Comparison of ENCODE assay signal across 8 cellular contexts in the genomic region with DNA sequence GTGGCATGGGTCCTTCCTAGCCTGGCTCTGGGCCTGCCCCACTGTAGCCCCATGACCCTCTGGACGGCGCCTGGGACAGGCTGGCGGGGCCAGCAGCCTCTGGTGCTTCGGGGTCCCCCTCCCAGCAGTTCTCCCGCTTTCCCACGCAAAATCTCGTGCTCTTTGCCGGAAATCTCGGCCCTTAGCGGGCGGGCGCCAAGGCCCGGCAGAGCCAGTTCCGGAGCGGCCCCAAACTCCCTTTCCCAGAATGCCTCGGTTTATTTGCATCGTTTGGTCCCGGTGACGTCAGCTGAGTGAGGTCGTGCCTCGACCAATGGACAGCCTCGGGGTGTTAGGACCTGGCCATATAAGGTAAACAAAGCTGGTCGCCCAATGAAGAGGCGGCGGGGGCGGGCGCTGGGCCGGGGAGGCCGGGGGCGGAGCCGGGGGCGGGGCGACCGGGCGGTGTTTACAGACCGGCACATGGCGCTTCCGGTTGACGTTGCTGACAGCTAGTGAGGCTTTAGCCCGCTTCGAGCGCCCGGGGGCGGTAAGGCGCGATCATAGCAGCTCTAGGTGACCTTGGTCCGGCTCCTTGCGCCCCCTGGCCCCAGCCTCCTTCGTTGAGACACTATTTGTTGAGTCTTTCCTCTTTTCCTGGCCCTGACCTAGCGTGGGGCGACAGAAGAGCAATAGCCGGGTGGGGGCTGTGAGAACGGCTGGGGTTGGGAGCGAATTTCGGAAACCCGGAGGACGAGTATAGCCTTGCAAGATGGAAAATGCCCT. TPM values are rescaled to one million over a fixed set of nuclear protein-coding genes. Genes with fewer than 3 reads are reported as not detected.
A peak's percentile ranks its signal among the peaks of the same experiment; 100 is the strongest.
DNase-seq lines count a peak whose midpoint lies in the region; ATAC-seq and TF ChIP-seq lines count a peak whose summit lies in the region.

No MANE protein-coding gene starts in this region.

- peaks cover 38% of the 10 kb centered on the region for H3K79me2 ChIP-seq in OCI-LY3 (ENCODE audit: low read length)

- H4K20me1 ChIP-seq in OCI-LY3 (ENCODE audit: insufficient read depth, low read length), result peaks cover 16% of the 10 kb centered on the region; the same call in 1 of the 2 replicates

- intact Hi-C loops in mucosa of descending colon (cut with DNase I, micrococcal nuclease), result no loop called here

- H3K4me3 ChIP-seq in OCI-LY3 (ENCODE audit: low read length) (peak overlapping the region; percentile 89), mucosa of descending colon (peak overlapping the region; percentile 20)

- H3K4me2 ChIP-seq in OCI-LY3 (ENCODE audit: low read length), result peak overlapping the region; percentile 92

- H3K9ac ChIP-seq in OCI-LY3 (ENCODE audit: low read length), result peak overlapping the region; percentile 89

- H3K27ac ChIP-seq in OCI-LY3 (ENCODE audit: low read length) (peak overlapping the region; percentile 84), epithelial cell of prostate (peak overlapping the region; percentile 85)

- no peaks in the 10 kb centered on the region for H3K27me3 ChIP-seq in OCI-LY3 (ENCODE audit: low read depth, low read length)

- no peaks in the 10 kb centered on the region for H3K36me3 ChIP-seq in OCI-LY3 (replicated peaks; ENCODE audit: low read depth, low read length)
- no peaks in the 10 kb centered on the region for H3K36me3 ChIP-seq in mucosa of descending colon (ENCODE audit: low read depth)

- DNase-seq in DMS114 treated with DMSO at 0.1 percent for 48 hours (lab: John Stamatoyannopoulos, UW; ENCODE audit: unreplicated experiment) (peak; percentile 97), HuH-7.5 (ENCODE audit: low spot score) (peak; percentile 97), activated T-cell treated with anti-CD3 and anti-CD28 coated beads for 4 hours (peak; percentile 98), epithelial cell of prostate (ENCODE audit: low read depth, low spot score) (peak; percentile 99), mucosa of descending colon (peak; percentile 98 to 100 (median 100))
- peak; percentile 96 for DNase-seq in stimulated activated CD8-positive, alpha-beta memory T cell treated with anti-CD3 and anti-CD28 coated beads, Interleukin-4, amount 100 ng/mL, for 24 hours (ENCODE audit: low read depth)

- TF ChIP-seq CTCF in OCI-LY3 (IDR thresholded peaks at IDR 0.05; ENCODE audit: low read depth, low read length) (peak; percentile 59), mucosa of descending colon (IDR thresholded peaks at IDR 0.05) (peak; percentile 37)

- H3K9me3 ChIP-seq in OCI-LY3 (ENCODE audit: insufficient read depth, low read length) (no peaks in the 10 kb centered on the region), mucosa of descending colon (no peaks in the 10 kb centered on the region)

- ATAC-seq in GM21526 (IDR thresholded peaks at IDR 0.05; ENCODE audit: low FRiP score, unreplicated experiment) (peak; percentile 58), mucosa of descending colon (peak; percentile 90)

- H2AFZ ChIP-seq in OCI-LY3 (ENCODE audit: low read depth, low read length), result peak overlapping the region; percentile 73

- H3K4me1 ChIP-seq in OCI-LY3 (ENCODE audit: low read length), result peaks cover 19% of the 10 kb centered on the region
- H3K4me1 ChIP-seq in mucosa of descending colon (ENCODE audit: low read depth), result peaks cover 27% of the 10 kb centered on the region

RNA-seq across cellular contexts. Expression of gene UBALD1, which starts 1.5 kb away (rescaled TPM):
- 10 to 100 TPM; 21.3 to 38.8 (median 22.5) TPM for total RNA-seq in mucosa of descending colon

RNA-seq across cellular contexts. Expression of gene MGRN1, which starts 8.4 kb away (rescaled TPM):
- 10 to 100 TPM; 72.3 to 80.2 (median 77.0) TPM for total RNA-seq in mucosa of descending colon

Comparison
In these comparisons a context has a peak if more than half of its experiments do, and no peak if none do; other contexts are left out.
1. Peak in every context shown above with its lines: DNase-seq, ATAC-seq, H3K4me3 ChIP-seq and H3K27ac ChIP-seq.